ENCODE assay signal across 24 cellular contexts in genomic region chr3:9390265-9390888, GRCh38. TPM values are rescaled to one million over a fixed set of nuclear protein-coding genes. Genes with fewer than 3 reads are reported as not detected.
DNase-seq lines count a peak whose midpoint lies in the region; ATAC-seq, FAIRE-seq and TF ChIP-seq lines count a peak whose summit lies in the region.
"Had no signal": no experiment of that assay in that cellular context is flagged by ENCODE, and none has a peak within 500 bp of the region (broad histone marks: within the 10 kb centered on the region; RNA-seq: fewer than 3 reads in every experiment).

No MANE protein-coding gene starts in this region.

- FAIRE-seq in H1 (lab: Jason Lieb, UNC) = no peak

- H3K79me2 ChIP-seq in H1 (ENCODE audit: control insufficient read depth in 1 of 2, insufficient read depth in 2 of 2, low read length in 2 of 2) (peaks cover 35 to 70% of the 10 kb centered on the region in 2 experiments), osteoblast (ENCODE audit: insufficient read depth, low read length) (peaks cover 74% of the 10 kb centered on the region)

- H2BK12ac ChIP-seq in H1 (ENCODE audit: low read depth, low read length) = no peak overlapping the region

- no peak for DNase-seq in activated naive CD8-positive, alpha-beta T cell treated with anti-CD3 and anti-CD28 coated beads, Interleukin-2, amount 50 U/mL, for 24 hours
- DNase-seq in HL-60 (ENCODE audit: low read depth in 1 of 2, low spot score in 1 of 2) (peak in 1 of 2 experiments; percentile 70), H1 (ENCODE audit: low read depth in 1 of 2, low spot score in 2 of 2) (no peak), upper lobe of right lung (no peak), osteoblast (ENCODE audit: insufficient read length, low spot score, missing footprints) (no peak), NOMO-1 treated with DMSO at 0.1 percent for 48 hours (lab: John Stamatoyannopoulos, UW; ENCODE audit: unreplicated experiment) (no peak)
- DNase-seq: activated CD4-positive, alpha-beta T cell treated with anti-CD3 and anti-CD28 coated beads for 48 hours; activated CD8-positive, alpha-beta memory T cell treated with anti-CD3 and anti-CD28 coated beads, Interleukin-2, amount 50 U/mL, for 4 hours; activated effector memory CD4-positive, alpha-beta T cell treated with anti-CD3 and anti-CD28 coated beads, Interleukin-2, amount 50 U/mL, for 16 hours; central memory CD4-positive, alpha-beta T cell; foreskin keratinocyte; HCEC 1CT; NCI-H1092; NCI-H187 treated with DMSO at 0.1 percent for 48 hours; NCI-H748 treated with DMSO at 0.1 percent for 48 hours; nephron progenitor cell; OCI-M1; posterior cingulate gyrus; stimulated activated CD4-positive, alpha-beta T cell treated with anti-CD3 and anti-CD28 coated beads, Interleukin-15, amount 100 ng/mL, for 24 hours; upper lobe of left lung had no signal

- no peak overlapping the region for H2BK15ac ChIP-seq in H1 (ENCODE audit: low read length)

- peak in 1 of 2 experiments; percentile 46; a peak in 2 of 3 replicates for TF ChIP-seq POLR2A in H1 (IDR thresholded peaks at IDR 0.05; ENCODE audit: control extremely low read depth in 1 of 2, low read depth in 2 of 2, low read length in 2 of 2)

- peaks cover 75% of the 10 kb centered on the region for H3K4me1 Mint-ChIP-seq in activated naive CD8-positive, alpha-beta T cell (ENCODE audit: low read depth)
- peaks cover 65% of the 10 kb centered on the region for H3K4me1 Mint-ChIP-seq in activated naive CD8-positive, alpha-beta T cell treated with anti-CD3 and anti-CD28 coated beads, Interleukin-2, amount 50 U/mL, for 24 hours

- H4K5ac ChIP-seq in H1 (ENCODE audit: insufficient read length, low read depth, low read length) = no peak overlapping the region

- peak overlapping the region; percentile 11 for H3K4me3 Mint-ChIP-seq in activated naive CD8-positive, alpha-beta T cell
- H3K4me3 Mint-ChIP-seq in activated naive CD8-positive, alpha-beta T cell treated with anti-CD3 and anti-CD28 coated beads, Interleukin-2, amount 50 U/mL, for 24 hours = no peak overlapping the region
- H3K4me3 Mint-ChIP-seq: nephron progenitor cell had no signal

- no peaks in the 10 kb centered on the region for H3K79me1 ChIP-seq in H1 (ENCODE audit: low read depth, low read length)

- 97% methylated on average over 5 of the region's 5 CpGs; no CpG with 5 or more reads in 1 of the 2 experiments for WGBS in H1 (ENCODE audit: extremely low coverage in 1 of 2, insufficient coverage in 1 of 2, insufficient read length in 1 of 2, insufficient replicate concordance in 2 of 2, low coverage in 1 of 2, low lambda C conversion rate in 2 of 2, missing lambda C conversion rate in 1 of 2), 2 experiments

- H3K4me1 ChIP-seq in H1 (replicated peaks in 1 of 4; ENCODE audit: control insufficient read depth in 3 of 4, insufficient read depth in 4 of 4, low read length in 3 of 4) (peaks cover 3 to 8% (median 5%) of the 10 kb centered on the region in 4 experiments; a peak in 6 of 7 replicates), upper lobe of right lung (peaks cover 26% of the 10 kb centered on the region), osteoblast (ENCODE audit: insufficient read depth, low read length) (peaks cover 14% of the 10 kb centered on the region)

- no peak overlapping the region for H3K56ac ChIP-seq in H1 (replicated peaks; ENCODE audit: insufficient read length, low read depth, low read length)

- H3K4me2 ChIP-seq in H1 (ENCODE audit: insufficient read depth in 1 of 2, low read depth in 2 of 2, low read length in 2 of 2) = no peak overlapping the region
- H3K4me2 ChIP-seq in osteoblast (ENCODE audit: insufficient read depth, low read length) = no peak overlapping the region

- H3K9ac ChIP-seq in H1 (replicated peaks in 1 of 4; ENCODE audit: extremely low read depth in 1 of 4, low read depth in 3 of 4, low read length in 3 of 4) = no peak overlapping the region

- H3K27ac Mint-ChIP-seq in activated naive CD8-positive, alpha-beta T cell = peak overlapping the region; percentile 86
- H3K27ac Mint-ChIP-seq in activated naive CD8-positive, alpha-beta T cell treated with anti-CD3 and anti-CD28 coated beads, Interleukin-2, amount 50 U/mL, for 24 hours = no peak overlapping the region

- no peak overlapping the region for H3K4ac ChIP-seq in H1 (replicated peaks; ENCODE audit: insufficient read length, low read depth, low read length)

- no peak overlapping the region for H4K8ac ChIP-seq in H1 (ENCODE audit: extremely low read depth, insufficient read depth, low read length)

- peaks cover 9 to 28% of the 10 kb centered on the region in 2 experiments for H4K20me1 ChIP-seq in H1 (replicated peaks in 1 of 2; ENCODE audit: control insufficient read depth in 1 of 2, insufficient read depth in 2 of 2, low read length in 2 of 2)
- peaks cover 51% of the 10 kb centered on the region for H4K20me1 ChIP-seq in osteoblast (ENCODE audit: insufficient read depth, low read length)

- no peaks in the 10 kb centered on the region for H3K27me3 Mint-ChIP-seq in activated naive CD8-positive, alpha-beta T cell
- H3K27me3 Mint-ChIP-seq in activated naive CD8-positive, alpha-beta T cell treated with anti-CD3 and anti-CD28 coated beads, Interleukin-2, amount 50 U/mL, for 24 hours = no peaks in the 10 kb centered on the region

- no peak overlapping the region for H2BK20ac ChIP-seq in H1 (ENCODE audit: low read length)

- POLR2A ChIA-PET in H1 (lab: Charles Lee; ENCODE audit: partially characterized antibody) = interaction anchor here (1.0 to 6.4 kb wide), 2 partner anchors 12 to 28 kb away, joined by 3 to 35 read pairs; partner anchors contain the start of gene THUMPD3

- H3K36me3 ChIP-seq in H1 (ENCODE audit: control insufficient read depth in 2 of 4, insufficient read depth in 4 of 4, low read length in 3 of 4) = peaks cover 19 to 96% (median 77%) of the 10 kb centered on the region in 4 experiments; a peak in 7 of 8 replicates
- peaks cover 89% of the 10 kb centered on the region for H3K36me3 ChIP-seq in upper lobe of right lung
- peaks cover 96% of the 10 kb centered on the region for H3K36me3 ChIP-seq in osteoblast (ENCODE audit: insufficient read depth, low read length)

- H3K23ac ChIP-seq in H1 (ENCODE audit: insufficient read length) = no peak overlapping the region

- H2BK5ac ChIP-seq in H1 (ENCODE audit: low read depth, low read length) = no peak overlapping the region

- no peak overlapping the region for H3K14ac ChIP-seq in H1 (ENCODE audit: insufficient read length)

- no peak overlapping the region for H2BK120ac ChIP-seq in H1 (replicated peaks; ENCODE audit: low read depth, low read length)

- H3K27ac ChIP-seq in HL-60 (replicated peaks) (peak overlapping the region; percentile 62), H1 (ENCODE audit: low read depth, low read length) (no peak overlapping the region), upper lobe of right lung (no peak overlapping the region), osteoblast (ENCODE audit: low read depth, low read length) (no peak overlapping the region)
- H3K27ac ChIP-seq: C4-2B, foreskin keratinocyte had no signal

- no peak for TF ChIP-seq EP300 in H1 (IDR thresholded peaks at IDR 0.05; ENCODE audit: borderline replicate concordance in 1 of 2, low read depth in 2 of 2, low read length in 2 of 2)

- H2AFZ ChIP-seq in H1 (ENCODE audit: low read length) (no peak overlapping the region), osteoblast (ENCODE audit: low read length) (no peak overlapping the region)

- H3K18ac ChIP-seq in H1 (ENCODE audit: extremely low read depth, low read length) = no peak overlapping the region

- TF ChIP-seq CTCF in HL-60 (IDR thresholded peaks at IDR 0.05; ENCODE audit: insufficient read depth, low read length) (no peak), H1 (IDR thresholded peaks at IDR 0.05; ENCODE audit: control extremely low read depth in 1 of 3, insufficient read depth in 1 of 3, low read depth in 1 of 3, low read length in 3 of 3) (no peak), upper lobe of right lung (IDR thresholded peaks at IDR 0.05) (no peak), osteoblast (IDR thresholded peaks at IDR 0.05; ENCODE audit: extremely low read depth, low read depth, low read length) (no peak)

- no peak overlapping the region for H4K91ac ChIP-seq in H1 (replicated peaks; ENCODE audit: insufficient read length, low read length)

- no peaks in the 10 kb centered on the region for H3K9me3 ChIP-seq in H1 (ENCODE audit: insufficient read depth in 2 of 2, low read depth in 1 of 2, low read length in 1 of 2)
- no peaks in the 10 kb centered on the region for H3K9me3 ChIP-seq in upper lobe of right lung
- H3K9me3 ChIP-seq in osteoblast (ENCODE audit: low read depth, low read length) = no peaks in the 10 kb centered on the region
- H3K9me3 ChIP-seq: upper lobe of left lung had no signal

- H3K4me3 ChIP-seq in HL-60 (replicated peaks; ENCODE audit: insufficient read depth, low read length) (no peak overlapping the region), H1 (ENCODE audit: extremely low read depth in 1 of 4, insufficient read depth in 2 of 4, low read depth in 3 of 4, low read length in 4 of 4) (no peak overlapping the region), upper lobe of right lung (no peak overlapping the region), osteoblast (ENCODE audit: insufficient read depth, low read length) (no peak overlapping the region)
- H3K4me3 ChIP-seq: upper lobe of left lung had no signal

- CTCF ChIA-PET in H1 (lab: Charles Lee; ENCODE audit: partially characterized antibody) = interaction anchor here (0.5 kb wide), 1 partner anchor 27 kb away, joined by 3 read pairs; no protein-coding TSS in a partner anchor

- no peak for ATAC-seq in activated naive CD8-positive, alpha-beta T cell treated with anti-CD3 and anti-CD28 coated beads, Interleukin-2, amount 50 U/mL, for 24 hours
- ATAC-seq in upper lobe of right lung = peak; percentile 17
- ATAC-seq: foreskin keratinocyte, left lobe of liver, sciatic nerve had no signal

- TF ChIP-seq RAD21 in H1 (IDR thresholded peaks at IDR 0.05 in 1 of 2, conservative IDR thresholded peaks at IDR 0.05 in 1 of 2; ENCODE audit: low read depth in 2 of 2, low read length in 2 of 2) = no peak

- H3K27me3 ChIP-seq in HL-60 (ENCODE audit: insufficient read depth, poor library complexity, severe bottlenecking) = no peaks in the 10 kb centered on the region
- H3K27me3 ChIP-seq in H1 (replicated peaks in 1 of 4; ENCODE audit: control insufficient read depth in 3 of 4, extremely low read depth in 1 of 4, insufficient read depth in 3 of 4, low read length in 3 of 4) = no peaks in the 10 kb centered on the region
- no peaks in the 10 kb centered on the region for H3K27me3 ChIP-seq in upper lobe of right lung
- H3K27me3 ChIP-seq in osteoblast (ENCODE audit: insufficient read depth, low read length) = no peaks in the 10 kb centered on the region
- H3K27me3 ChIP-seq: foreskin keratinocyte, upper lobe of left lung had no signal

- intact Hi-C loops in upper lobe of right lung (cut with DNase I) = no loop called here

- H3K36me3 Mint-ChIP-seq in activated naive CD8-positive, alpha-beta T cell = peaks cover 13% of the 10 kb centered on the region
- peaks cover 88% of the 10 kb centered on the region for H3K36me3 Mint-ChIP-seq in activated naive CD8-positive, alpha-beta T cell treated with anti-CD3 and anti-CD28 coated beads, Interleukin-2, amount 50 U/mL, for 24 hours (ENCODE audit: low read depth)

- no peak overlapping the region for H2AK5ac ChIP-seq in H1 (ENCODE audit: low read depth, low read length)

- no peaks in the 10 kb centered on the region for H3K9me3 Mint-ChIP-seq in activated naive CD8-positive, alpha-beta T cell (ENCODE audit: low read depth)
- H3K9me3 Mint-ChIP-seq in activated naive CD8-positive, alpha-beta T cell treated with anti-CD3 and anti-CD28 coated beads, Interleukin-2, amount 50 U/mL, for 24 hours = no peaks in the 10 kb centered on the region
- H3K9me3 Mint-ChIP-seq: nephron progenitor cell had no signal

- H3K23me2 ChIP-seq in H1 (ENCODE audit: low read depth, low read length) = no peaks in the 10 kb centered on the region; the same call in 1 of the 2 replicates

RNA-seq across cellular contexts. Expression of gene SETD5, which starts 7.0 kb away (rescaled TPM):
- total RNA-seq in H1 (2021; fragmentation: NEBNext Ultra II Directional; extraction: Animal tissue kit (Norgen Biotek cat#: 25700)) = 223 and 234 TPM in 2 replicates
- polyA plus RNA-seq in H1 (2011; rRNA removed) = 98.2 and 108 TPM in 2 replicates
- 119 TPM for polyA plus RNA-seq in H1 (2011; cell fraction: cytosol; rRNA removed)
- 455 TPM for polyA plus RNA-seq in H1 (2011; cell fraction: nucleus; rRNA removed)
- polyA plus RNA-seq in H1 (2012, experiment 1 of 2) = 155 to 216 TPM (median 176 TPM) in 4 replicates
- polyA plus RNA-seq in H1 (2012, experiment 2 of 2) = 34.4 TPM
- 232 TPM for polyA plus RNA-seq in H1 (2013, experiment 1 of 2)
- 212 TPM for polyA plus RNA-seq in H1 (2013, experiment 2 of 2)
- polyA minus RNA-seq in H1 (2011; rRNA and poly(A)+ RNA removed) = 198 and 273 TPM in 2 replicates
- 129 TPM for polyA minus RNA-seq in H1 (2011; cell fraction: cytosol; rRNA and poly(A)+ RNA removed)
- 396 TPM for polyA minus RNA-seq in H1 (2011; cell fraction: nucleus; rRNA and poly(A)+ RNA removed)
- total RNA-seq in upper lobe of right lung = 124 TPM
- total RNA-seq in osteoblast = 103 and 106 TPM in 2 replicates

RNA-seq across cellular contexts. Expression of gene THUMPD3, which starts 27.5 kb away (rescaled TPM):
- 62.6 and 68.9 TPM in 2 replicates for total RNA-seq in H1 (2021; fragmentation: NEBNext Ultra II Directional; extraction: Animal tissue kit (Norgen Biotek cat#: 25700))
- polyA plus RNA-seq in H1 (2011; rRNA removed) = 16.4 and 26.7 TPM in 2 replicates
- polyA plus RNA-seq in H1 (2011; cell fraction: cytosol; rRNA removed) = 31.0 TPM
- 16.1 TPM for polyA plus RNA-seq in H1 (2011; cell fraction: nucleus; rRNA removed)
- 49.6 to 67.5 TPM (median 60.3 TPM) in 4 replicates for polyA plus RNA-seq in H1 (2012, experiment 1 of 2)
- polyA plus RNA-seq in H1 (2012, experiment 2 of 2) = 5.7 TPM
- polyA plus RNA-seq in H1 (2013, experiment 1 of 2) = 24.9 TPM
- polyA plus RNA-seq in H1 (2013, experiment 2 of 2) = 29.4 TPM
- 76.6 and 83.1 TPM in 2 replicates for polyA minus RNA-seq in H1 (2011; rRNA and poly(A)+ RNA removed)
- 22.8 TPM for polyA minus RNA-seq in H1 (2011; cell fraction: cytosol; rRNA and poly(A)+ RNA removed)
- polyA minus RNA-seq in H1 (2011; cell fraction: nucleus; rRNA and poly(A)+ RNA removed) = 34.8 TPM
- total RNA-seq in upper lobe of right lung = 34.8 TPM
- 42.1 and 42.7 TPM in 2 replicates for total RNA-seq in osteoblast
